In the genomic region with DNA sequence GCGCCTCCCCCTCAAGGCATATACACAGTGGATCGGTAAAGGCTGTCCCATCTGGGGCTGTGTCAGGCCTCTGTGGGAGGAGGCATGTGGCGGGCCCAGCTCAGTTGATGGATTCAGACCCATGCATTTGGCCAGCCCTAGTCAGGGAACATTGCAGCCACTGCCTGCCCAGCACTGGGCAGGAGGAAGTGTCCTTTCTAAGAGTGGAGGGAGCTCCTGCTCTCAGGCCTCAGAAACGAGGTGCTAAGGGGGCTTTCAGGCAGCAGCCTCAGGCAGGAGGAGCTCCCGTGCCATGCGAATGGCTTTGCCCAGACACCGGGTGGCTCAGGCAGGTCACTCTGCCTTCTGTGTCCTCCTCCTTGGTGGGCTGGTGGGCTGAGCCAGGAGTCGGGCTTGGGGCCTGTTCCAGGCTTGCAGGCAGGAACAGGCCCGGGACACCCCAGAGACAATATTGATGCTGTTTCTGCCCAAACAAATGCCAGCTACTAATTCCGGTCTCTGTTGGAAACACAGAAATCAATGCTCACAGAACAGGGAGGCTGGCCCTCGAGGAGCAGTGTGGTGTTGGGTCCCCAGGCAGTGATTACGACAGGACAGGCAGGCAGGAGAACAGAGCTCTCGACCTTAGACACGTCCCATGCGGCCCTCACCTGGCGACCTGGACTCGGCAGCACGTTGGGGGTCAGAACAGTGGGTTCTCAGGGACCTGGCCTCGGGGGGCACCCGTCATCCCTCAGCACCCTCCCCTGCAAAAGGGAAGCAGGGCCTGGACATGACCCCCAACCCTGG, we compare ENCODE assay signal across 1 cellular context.
TF ChIP-seq lines count a peak whose summit lies in the region.

No MANE protein-coding gene starts in this region.

TF ChIP-seq in K562, 482 proteins besides CTCF, POLR2A, EP300 and RAD21 (continues in another document):
- TF ChIP-seq ZFP91 (CRISPR knock-in tag; IDR thresholded peaks at IDR 0.05) (no peak; the same call in 1 of the 2 replicates), FOXA3 (CRISPR knock-in tag; conservative IDR thresholded peaks at IDR 0.05 in 1 of 2, IDR thresholded peaks at IDR 0.05 in 1 of 2) (0 out of 4 replicates have a peak, but pooled peaks of 1 of the 2 experiments have one; percentile 80), HMGN3 (IDR thresholded peaks at IDR 0.05; ENCODE audit: borderline replicate concordance, extremely low read depth, insufficient read length, low read depth, low read length) (no peak), ZNF23 (CRISPR knock-in tag; IDR thresholded peaks at IDR 0.05) (no peak), MYC (IDR thresholded peaks at IDR 0.05; ENCODE audit: low read depth, low read length) (0 out of 2 replicates have a peak, but pooled peaks have one; percentile 23), MYC (CRISPR knock-in tag; IDR thresholded peaks at IDR 0.05; ENCODE audit: borderline replicate concordance, low read depth) (no peak), THRB (CRISPR knock-in tag; conservative IDR thresholded peaks at IDR 0.05) (no peak), ARID3B (CRISPR knock-in tag; IDR thresholded peaks at IDR 0.05; ENCODE audit: borderline replicate concordance) (no peak), CAMTA2 (CRISPR knock-in tag; conservative IDR thresholded peaks at IDR 0.05) (no peak), IRF2 (CRISPR knock-in tag; IDR thresholded peaks at IDR 0.05) (0 out of 2 replicates have a peak, but pooled peaks have one; percentile 64), ZNF3 (CRISPR knock-in tag; IDR thresholded peaks at IDR 0.05) (no peak), SRSF1 (IDR thresholded peaks at IDR 0.05; ENCODE audit: low read depth, low read length) (no peak), ARID2 (IDR thresholded peaks at IDR 0.05) (no peak), ZNF445 (CRISPR knock-in tag; IDR thresholded peaks at IDR 0.05; ENCODE audit: low read depth) (no peak), RERE (CRISPR knock-in tag; IDR thresholded peaks at IDR 0.05; ENCODE audit: borderline replicate concordance) (no peak), ZNF133 (CRISPR knock-in tag; IDR thresholded peaks at IDR 0.05) (no peak), ZNF778 (CRISPR knock-in tag; IDR thresholded peaks at IDR 0.05) (no peak), THRA (IDR thresholded peaks at IDR 0.05) (no peak), ZNF197 (CRISPR knock-in tag; IDR thresholded peaks at IDR 0.05; ENCODE audit: low read depth) (no peak), KLF13 (tag; IDR thresholded peaks at IDR 0.05; ENCODE audit: borderline replicate concordance, low read depth) (no peak), THAP12 (CRISPR knock-in tag; IDR thresholded peaks at IDR 0.05) (0 out of 2 replicates have a peak, but pooled peaks have one; percentile 5), ZNF143 (CRISPR knock-in tag; IDR thresholded peaks at IDR 0.05) (peak; percentile 56; the same call in 1 of the 2 replicates), RBBP5 (IDR thresholded peaks at IDR 0.05; ENCODE audit: borderline replicate concordance, insufficient read depth, low read length, poor library complexity, severe bottlenecking) (peak; percentile 20), PML (IDR thresholded peaks at IDR 0.05; ENCODE audit: low read length) (no peak)
- TF ChIP-seq, protein P1, sequence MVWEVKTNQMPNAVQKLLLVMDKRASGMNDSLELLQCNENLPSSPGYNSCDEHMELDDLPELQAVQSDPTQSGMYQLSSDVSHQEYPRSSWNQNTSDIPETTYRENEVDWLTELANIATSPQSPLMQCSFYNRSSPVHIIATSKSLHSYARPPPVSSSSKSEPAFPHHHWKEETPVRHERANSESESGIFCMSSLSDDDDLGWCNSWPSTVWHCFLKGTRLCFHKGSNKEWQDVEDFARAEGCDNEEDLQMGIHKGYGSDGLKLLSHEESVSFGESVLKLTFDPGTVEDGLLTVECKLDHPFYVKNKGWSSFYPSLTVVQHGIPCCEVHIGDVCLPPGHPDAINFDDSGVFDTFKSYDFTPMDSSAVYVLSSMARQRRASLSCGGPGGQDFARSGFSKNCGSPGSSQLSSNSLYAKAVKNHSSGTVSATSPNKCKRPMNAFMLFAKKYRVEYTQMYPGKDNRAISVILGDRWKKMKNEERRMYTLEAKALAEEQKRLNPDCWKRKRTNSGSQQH (CRISPR knock-in tag; IDR thresholded peaks at IDR 0.05) = no peak
- TF ChIP-seq, protein P2, sequence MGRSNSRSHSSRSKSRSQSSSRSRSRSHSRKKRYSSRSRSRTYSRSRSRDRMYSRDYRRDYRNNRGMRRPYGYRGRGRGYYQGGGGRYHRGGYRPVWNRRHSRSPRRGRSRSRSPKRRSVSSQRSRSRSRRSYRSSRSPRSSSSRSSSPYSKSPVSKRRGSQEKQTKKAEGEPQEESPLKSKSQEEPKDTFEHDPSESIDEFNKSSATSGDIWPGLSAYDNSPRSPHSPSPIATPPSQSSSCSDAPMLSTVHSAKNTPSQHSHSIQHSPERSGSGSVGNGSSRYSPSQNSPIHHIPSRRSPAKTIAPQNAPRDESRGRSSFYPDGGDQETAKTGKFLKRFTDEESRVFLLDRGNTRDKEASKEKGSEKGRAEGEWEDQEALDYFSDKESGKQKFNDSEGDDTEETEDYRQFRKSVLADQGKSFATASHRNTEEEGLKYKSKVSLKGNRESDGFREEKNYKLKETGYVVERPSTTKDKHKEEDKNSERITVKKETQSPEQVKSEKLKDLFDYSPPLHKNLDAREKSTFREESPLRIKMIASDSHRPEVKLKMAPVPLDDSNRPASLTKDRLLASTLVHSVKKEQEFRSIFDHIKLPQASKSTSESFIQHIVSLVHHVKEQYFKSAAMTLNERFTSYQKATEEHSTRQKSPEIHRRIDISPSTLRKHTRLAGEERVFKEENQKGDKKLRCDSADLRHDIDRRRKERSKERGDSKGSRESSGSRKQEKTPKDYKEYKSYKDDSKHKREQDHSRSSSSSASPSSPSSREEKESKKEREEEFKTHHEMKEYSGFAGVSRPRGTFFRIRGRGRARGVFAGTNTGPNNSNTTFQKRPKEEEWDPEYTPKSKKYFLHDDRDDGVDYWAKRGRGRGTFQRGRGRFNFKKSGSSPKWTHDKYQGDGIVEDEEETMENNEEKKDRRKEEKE (IDR thresholded peaks at IDR 0.05; ENCODE audit: borderline replicate concordance in 1 of 2, control insufficient read depth in 1 of 2, low read depth in 2 of 2, low read length in 1 of 2) = no peak
- TF ChIP-seq, protein P3, sequence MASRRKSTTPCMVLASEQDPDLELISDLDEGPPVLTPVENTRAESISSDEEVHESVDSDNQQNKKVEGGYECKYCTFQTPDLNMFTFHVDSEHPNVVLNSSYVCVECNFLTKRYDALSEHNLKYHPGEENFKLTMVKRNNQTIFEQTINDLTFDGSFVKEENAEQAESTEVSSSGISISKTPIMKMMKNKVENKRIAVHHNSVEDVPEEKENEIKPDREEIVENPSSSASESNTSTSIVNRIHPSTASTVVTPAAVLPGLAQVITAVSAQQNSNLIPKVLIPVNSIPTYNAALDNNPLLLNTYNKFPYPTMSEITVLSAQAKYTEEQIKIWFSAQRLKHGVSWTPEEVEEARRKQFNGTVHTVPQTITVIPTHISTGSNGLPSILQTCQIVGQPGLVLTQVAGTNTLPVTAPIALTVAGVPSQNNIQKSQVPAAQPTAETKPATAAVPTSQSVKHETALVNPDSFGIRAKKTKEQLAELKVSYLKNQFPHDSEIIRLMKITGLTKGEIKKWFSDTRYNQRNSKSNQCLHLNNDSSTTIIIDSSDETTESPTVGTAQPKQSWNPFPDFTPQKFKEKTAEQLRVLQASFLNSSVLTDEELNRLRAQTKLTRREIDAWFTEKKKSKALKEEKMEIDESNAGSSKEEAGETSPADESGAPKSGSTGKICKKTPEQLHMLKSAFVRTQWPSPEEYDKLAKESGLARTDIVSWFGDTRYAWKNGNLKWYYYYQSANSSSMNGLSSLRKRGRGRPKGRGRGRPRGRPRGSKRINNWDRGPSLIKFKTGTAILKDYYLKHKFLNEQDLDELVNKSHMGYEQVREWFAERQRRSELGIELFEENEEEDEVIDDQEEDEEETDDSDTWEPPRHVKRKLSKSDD (conservative IDR thresholded peaks at IDR 0.05; ENCODE audit: low read length) = 0 out of 2 replicates have a peak, but pooled peaks have one; percentile 13
